In the genomic region with DNA sequence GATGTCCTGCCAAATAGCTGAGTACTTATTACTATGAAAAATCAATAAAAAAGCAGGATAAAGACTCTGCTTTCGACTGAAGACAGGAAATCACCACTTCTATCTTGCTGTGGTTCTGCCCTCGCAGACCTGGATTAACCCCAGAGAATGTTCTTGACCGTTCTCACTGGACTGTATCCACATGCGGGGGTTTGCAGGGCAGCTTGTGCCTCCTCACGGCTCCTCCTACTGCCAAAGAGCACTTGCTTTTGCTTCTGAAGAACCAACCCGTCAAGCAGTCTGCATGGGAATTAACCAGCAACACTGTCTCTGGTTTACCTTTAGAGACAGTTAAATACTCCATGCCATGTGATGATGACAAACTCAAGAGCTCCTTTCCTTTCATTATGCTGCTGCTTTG, we compare ENCODE assay signal across 24 cellular contexts.
"Had no signal": no experiment of that assay in that cellular context is flagged by ENCODE, and none has a peak within 500 bp of the region (broad histone marks: within the 10 kb centered on the region; RNA-seq: fewer than 3 reads in every experiment).

No MANE protein-coding gene starts in this region.

- H3K4me3 ChIP-seq: dorsolateral prefrontal cortex, gastrocnemius medialis, heart left ventricle, hepatocyte, lower lobe of right lung, ovary, smooth muscle cell had no signal

- ATAC-seq: esophagus mucosa, gastrocnemius medialis, heart left ventricle, left ventricle myocardium superior, lower lobe of right lung, natural killer cell, sciatic nerve had no signal

- DNase-seq: central memory CD4-positive, alpha-beta T cell; dorsolateral prefrontal cortex; effector CD4-positive, alpha-beta T cell; foreskin fibroblast; gastrocnemius medialis; heart left ventricle; kidney; left cardiac atrium; left ventricle myocardium superior; lower lobe of right lung; natural killer cell; occipital lobe; ovary; stimulated activated CD4-positive, alpha-beta T cell treated with anti-CD3 and anti-CD28 coated beads, Interleukin-12 subunit alpha, Interleukin-12 subunit beta, amount 100 ng/mL, for 4 hours; stimulated activated CD4-positive, alpha-beta T cell treated with anti-CD3 and anti-CD28 coated beads, Interleukin-1b, Interleukin-23, amount 100 ng/mL, for 48 hours; stimulated activated CD4-positive, alpha-beta T cell treated with anti-CD3 and anti-CD28 coated beads, Interleukin-4, amount 100 ng/mL, for 1 hour; stimulated activated CD8-positive, alpha-beta memory T cell treated with anti-CD3 and anti-CD28 coated beads, Interleukin-4, amount 100 ng/mL, for 48 hours; stimulated activated naive CD4-positive, alpha-beta T cell treated with Interleukin-2 at 50 U/mL for 16 hours had no signal

- H2AFZ ChIP-seq: hepatocyte had no signal

- H3K9me3 ChIP-seq: gastrocnemius medialis, heart left ventricle, lower lobe of right lung, ovary had no signal

- H3K27me3 ChIP-seq: gastrocnemius medialis, hepatocyte, ovary had no signal

- H3K79me2 ChIP-seq: hepatocyte had no signal

- H3K27ac ChIP-seq: dorsolateral prefrontal cortex, epithelial cell of prostate, gastrocnemius medialis, heart left ventricle, hepatocyte, lower lobe of right lung, ovary had no signal

- FAIRE-seq: colon, kidney had no signal

- H3K36me3 ChIP-seq: gastrocnemius medialis, heart left ventricle, lower lobe of right lung, ovary had no signal

- H3K4me1 ChIP-seq: gastrocnemius medialis, heart left ventricle, lower lobe of right lung had no signal

- H3K4me2 ChIP-seq: hepatocyte, smooth muscle cell had no signal
